37 cellular contexts compared by ENCODE assay signal in the genomic region with DNA sequence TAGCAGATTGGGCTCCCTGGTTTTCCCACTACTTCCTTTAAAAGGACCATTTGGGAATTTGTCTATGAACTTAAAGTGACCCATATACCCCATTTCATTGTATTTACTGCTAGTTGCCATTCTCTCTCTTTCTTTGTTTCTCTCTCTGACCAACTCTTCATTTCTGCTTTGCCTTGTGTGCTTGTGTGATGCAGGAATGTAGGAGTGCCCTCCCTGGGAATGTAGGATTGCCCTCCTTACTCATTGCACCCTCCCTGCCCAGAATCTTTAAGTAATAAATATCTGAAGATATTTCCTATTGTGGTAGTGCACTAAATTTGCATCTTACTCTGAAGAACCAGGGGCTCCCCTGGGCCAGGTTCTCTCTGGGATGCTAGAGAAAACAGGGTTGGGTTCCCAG. TPM values are rescaled to one million over a fixed set of nuclear protein-coding genes. Genes with fewer than 3 reads are reported as not detected.
"Had no signal": no experiment of that assay in that cellular context is flagged by ENCODE, and none has a peak within 500 bp of the region (broad histone marks: within the 10 kb centered on the region; RNA-seq: fewer than 3 reads in every experiment).

No MANE protein-coding gene starts in this region.

- H3K4me1 ChIP-seq: adrenal gland, body of pancreas, breast epithelium had no signal

- H3K9me3 ChIP-seq: adrenal gland, body of pancreas, breast epithelium had no signal

- H3K27ac ChIP-seq: adrenal gland, body of pancreas, brain microvascular endothelial cell, breast epithelium, VCaP had no signal

- H3K4me3 ChIP-seq: adrenal gland, body of pancreas, breast epithelium had no signal

- H3K27me3 ChIP-seq: adrenal gland, body of pancreas, brain microvascular endothelial cell, breast epithelium had no signal

- ATAC-seq: activated CD8-positive, alpha-beta T cell treated with anti-CD3 and anti-CD28 coated beads for 36 hours; activated naive CD4-positive, alpha-beta T cell treated with anti-CD3 and anti-CD28 coated beads, Interleukin-2, amount 50 U/mL, for 72 hours; activated T-cell treated with anti-CD3 and anti-CD28 coated beads, Interleukin-2, amount 50 U/mL, for 4 hours; activated T-cell treated with anti-CD3 and anti-CD28 coated beads, Interleukin-2, amount 50 U/mL, for 72 hours; activated T-helper 17 cell treated with anti-CD3 and anti-CD28 coated beads, Interleukin-2, amount 50 U/mL, for 72 hours; body of pancreas had no signal

- DNase-seq: activated B cell treated with CpG ODN at 0.5 μM for 24 hours; activated CD4-positive, alpha-beta memory T cell treated with anti-CD3 and anti-CD28 coated beads for 36 hours; activated CD4-positive, alpha-beta T cell treated with anti-CD3 and anti-CD28 coated beads for 4 hours; activated CD4-positive, alpha-beta T cell treated with anti-CD3 and anti-CD28 coated beads, Interleukin-2, amount 10 ng/mL, durations not matched to agents 24 days and 14 days; activated CD4-positive, alpha-beta T cell treated with anti-CD3 and anti-CD28 coated beads, Interleukin-2, amount 50 U/mL, for 1 hour; activated CD4-positive, alpha-beta T cell treated with anti-CD3 and anti-CD28 coated beads, Interleukin-2, amount 50 U/mL, for 4 hours; activated CD4-positive, CD25-positive, alpha-beta regulatory T cell treated with anti-CD3 and anti-CD28 coated beads, Interleukin-2, amount 50 U/mL, for 72 hours; activated CD8-positive, alpha-beta memory T cell treated with anti-CD3 and anti-CD28 coated beads, Interleukin-2, amount 50 U/mL, for 4 hours; activated CD8-positive, alpha-beta T cell treated with anti-CD3 and anti-CD28 coated beads for 36 hours; activated effector memory CD4-positive, alpha-beta T cell treated with anti-CD3 and anti-CD28 coated beads, Interleukin-2, amount 50 U/mL, for 16 hours; activated gamma-delta T cell treated with Interleukin-2 at 50 U/mL for 16 hours; activated naive CD4-positive, alpha-beta T cell; activated naive CD4-positive, alpha-beta T cell treated with anti-CD3 and anti-CD28 coated beads for 36 hours; activated naive CD4-positive, alpha-beta T cell treated with anti-CD3 and anti-CD28 coated beads, Interleukin-2, amount 50 U/mL, for 16 hours; activated naive CD8-positive, alpha-beta T cell treated with anti-CD3 and anti-CD28 coated beads for 36 hours; activated T-cell treated with anti-CD3 and anti-CD28 coated beads for 4 hours; activated T-cell treated with anti-CD3 and anti-CD28 coated beads, Interleukin-2, amount 50 U/mL, for 1 hour; activated T-cell treated with anti-CD3 and anti-CD28 coated beads, Interleukin-2, amount 50 U/mL, for 4 hours; activated T-cell treated with anti-CD3 and anti-CD28 coated beads, Interleukin-2, amount 50 U/mL, for 72 hours; adrenal gland; amniotic stem cell; aorta; body of pancreas; brain microvascular endothelial cell; central memory CD4-positive, alpha-beta T cell; T-helper 1 cell; T-helper 2 cell; T-helper 9 cell had no signal

- FAIRE-seq: astrocyte, TTC549 had no signal

- H3K36me3 ChIP-seq: adrenal gland, brain microvascular endothelial cell, breast epithelium had no signal

RNA-seq across cellular contexts. Expression of a gene that starts 47.3 kb away (rescaled TPM):
- total RNA-seq: activated B cell treated with CpG ODN at 0.5 μM for 24 hours; activated CD4-positive, alpha-beta memory T cell treated with anti-CD3 and anti-CD28 coated beads for 36 hours; activated CD4-positive, alpha-beta T cell treated with anti-CD3 and anti-CD28 coated beads, Interleukin-2, amount 10 ng/mL, durations not matched to agents 24 days and 14 days; activated CD8-positive, alpha-beta memory T cell treated with anti-CD3 and anti-CD28 coated beads for 36 hours; activated CD8-positive, alpha-beta T cell treated with anti-CD3 and anti-CD28 coated beads for 36 hours; activated naive CD4-positive, alpha-beta T cell treated with anti-CD3 and anti-CD28 coated beads for 36 hours; activated naive CD4-positive, alpha-beta T cell treated with anti-CD3 and anti-CD28 coated beads, Interleukin-2, amount 50 U/mL, for 72 hours; activated naive CD8-positive, alpha-beta T cell treated with anti-CD3 and anti-CD28 coated beads for 36 hours; activated T-cell treated with anti-CD3 and anti-CD28 coated beads, Interleukin-2, amount 50 U/mL, for 4 hours; activated T-helper 1 cell treated with anti-CD3 and anti-CD28 coated beads, Interleukin-12 subunit alpha, Interleukin-12 subunit beta, Interleukin-2, Interleukin-4 antibody, amounts not matched to agents 30 ng/mL and 10 ng/mL and 1 ng/mL, durations not matched to agents 14 hours and 24 hours and 36 hours; activated T-helper 17 cell treated with anti-CD3 and anti-CD28 coated beads, Interleukin-2, amount 50 U/mL, for 72 hours; cardiac septum had no signal
- polyA plus RNA-seq: aorta had no signal
